ENCODE assay signal across 31 cellular contexts in the genomic region with DNA sequence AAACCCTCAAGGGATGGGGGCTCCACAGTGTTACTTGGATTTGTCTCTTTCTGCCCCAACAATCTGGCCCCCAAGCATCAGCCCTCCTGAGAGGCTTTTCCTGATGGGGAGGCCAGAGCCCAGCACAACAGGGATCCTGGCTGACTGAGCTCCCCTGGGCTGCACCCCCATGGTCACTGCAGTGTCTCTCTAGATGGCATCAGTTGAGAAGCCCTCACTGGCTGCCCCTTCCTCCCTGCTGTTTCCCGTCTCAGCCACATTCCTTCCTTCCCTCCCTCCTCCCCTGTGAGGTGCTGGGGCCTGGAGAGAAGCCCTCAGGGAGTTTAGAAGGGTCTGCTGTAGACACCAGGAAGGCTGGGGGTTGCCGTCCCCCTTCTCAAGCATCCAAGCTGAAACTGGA. TPM values are rescaled to one million over a fixed set of nuclear protein-coding genes. Genes with fewer than 3 reads are reported as not detected.
"Had no signal": no experiment of that assay in that cellular context is flagged by ENCODE, and none has a peak within 500 bp of the region (broad histone marks: within the 10 kb centered on the region; RNA-seq: fewer than 3 reads in every experiment).

No MANE protein-coding gene starts in this region.

- H3K9me3 Mint-ChIP-seq: activated CD4-positive, alpha-beta memory T cell treated with anti-CD3 and anti-CD28 coated beads, Interleukin-2, amount 10 ng/mL, durations not matched to agents 7 days and 5 days; activated CD4-positive, alpha-beta T cell treated with anti-CD3 and anti-CD28 coated beads, Interleukin-2, amount 10 ng/mL, durations not matched to agents 24 days and 14 days; activated naive CD4-positive, alpha-beta T cell treated with anti-CD3 and anti-CD28 coated beads, Interleukin-2, amount 50 U/mL, for 72 hours; activated T-cell treated with anti-CD3 and anti-CD28 coated beads, Interleukin-2, amount 50 U/mL, for 72 hours; immature natural killer cell; naive thymus-derived CD8-positive, alpha-beta T cell; stimulated activated effector memory CD8-positive, alpha-beta T cell treated with anti-CD3 and anti-CD28 coated beads, Interleukin-12 subunit alpha, Interleukin-12 subunit beta, amount 100 ng/mL, for 72 hours; stimulated activated naive CD8-positive, alpha-beta T cell treated with anti-CD3 and anti-CD28 coated beads, Interleukin-15, Interleukin-2, amounts not matched to agents 100 ng/mL and 50 ng/mL, for 24 hours; T-helper 1 cell treated with Interleukin-12 subunit alpha and Interleukin-12 subunit beta and Interleukin-4 antibody, amounts not matched to agents 30 μg/mL and 1 μg/mL, for 36 hours; type B pancreatic cell had no signal

- DNase-seq: activated CD4-positive, alpha-beta memory T cell treated with anti-CD3 and anti-CD28 coated beads, Interleukin-2, amount 10 ng/mL, durations not matched to agents 7 days and 5 days; activated CD4-positive, alpha-beta T cell treated with anti-CD3 and anti-CD28 coated beads, Interleukin-2, amount 10 ng/mL, durations not matched to agents 24 days and 14 days; activated CD4-positive, CD25-positive, alpha-beta regulatory T cell treated with anti-CD3 and anti-CD28 coated beads, Interleukin-2, amount 50 U/mL, for 72 hours; activated naive CD4-positive, alpha-beta T cell; activated T-cell treated with anti-CD3 and anti-CD28 coated beads, Interleukin-2, amount 50 U/mL, for 72 hours; body of pancreas; effector memory CD4-positive, alpha-beta T cell; erythroblast; gastrocnemius medialis; hippocampal formation; immature natural killer cell; kidney; left colon; naive thymus-derived CD8-positive, alpha-beta T cell; ovary; sigmoid colon; small intestine; stimulated activated CD4-positive, alpha-beta T cell treated with anti-CD3 and anti-CD28 coated beads, Interleukin-4, amount 100 ng/mL, for 24 hours; SW 1271; T1000; uterus; WERI-Rb-1 had no signal

- H3K27me3 ChIP-seq: body of pancreas, gastrocnemius medialis, ovary, sigmoid colon, uterus had no signal

- H3K36me3 Mint-ChIP-seq: activated naive CD4-positive, alpha-beta T cell treated with anti-CD3 and anti-CD28 coated beads, Interleukin-2, amount 50 U/mL, for 72 hours; naive thymus-derived CD8-positive, alpha-beta T cell; stimulated activated effector memory CD8-positive, alpha-beta T cell treated with anti-CD3 and anti-CD28 coated beads, Interleukin-12 subunit alpha, Interleukin-12 subunit beta, amount 100 ng/mL, for 72 hours; type B pancreatic cell had no signal

- H3K4me3 Mint-ChIP-seq: activated CD4-positive, alpha-beta memory T cell treated with anti-CD3 and anti-CD28 coated beads, Interleukin-2, amount 10 ng/mL, durations not matched to agents 7 days and 5 days; activated CD4-positive, alpha-beta T cell treated with anti-CD3 and anti-CD28 coated beads, Interleukin-2, amount 10 ng/mL, durations not matched to agents 24 days and 14 days; activated T-cell treated with anti-CD3 and anti-CD28 coated beads, Interleukin-2, amount 50 U/mL, for 72 hours; immature natural killer cell; naive thymus-derived CD8-positive, alpha-beta T cell; stimulated activated effector memory CD8-positive, alpha-beta T cell treated with anti-CD3 and anti-CD28 coated beads, Interleukin-12 subunit alpha, Interleukin-12 subunit beta, amount 100 ng/mL, for 72 hours; stimulated activated naive CD8-positive, alpha-beta T cell treated with anti-CD3 and anti-CD28 coated beads, Interleukin-15, Interleukin-2, amounts not matched to agents 100 ng/mL and 50 ng/mL, for 24 hours; T-helper 1 cell treated with Interleukin-12 subunit alpha and Interleukin-12 subunit beta and Interleukin-4 antibody, amounts not matched to agents 30 μg/mL and 1 μg/mL, for 36 hours; type B pancreatic cell had no signal

- H3K27ac ChIP-seq: body of pancreas, gastrocnemius medialis, neutrophil, ovary, uterus, WERI-Rb-1 had no signal

- H3K36me3 ChIP-seq: gastrocnemius medialis, neutrophil, ovary, sigmoid colon, uterus, WERI-Rb-1 had no signal

- H3K4me3 ChIP-seq: body of pancreas, gastrocnemius medialis, ovary, sigmoid colon, uterus had no signal

- H3K9me3 ChIP-seq: body of pancreas, gastrocnemius medialis, neutrophil, ovary, sigmoid colon, uterus had no signal

- ATAC-seq: activated naive CD4-positive, alpha-beta T cell treated with anti-CD3 and anti-CD28 coated beads, Interleukin-2, amount 50 U/mL, for 72 hours; activated T-cell treated with anti-CD3 and anti-CD28 coated beads, Interleukin-2, amount 50 U/mL, for 72 hours; body of pancreas; gastrocnemius medialis; left colon; naive thymus-derived CD8-positive, alpha-beta T cell had no signal

- H3K4me1 ChIP-seq: uterus had no signal

- H3K27ac Mint-ChIP-seq: activated CD4-positive, alpha-beta memory T cell treated with anti-CD3 and anti-CD28 coated beads, Interleukin-2, amount 10 ng/mL, durations not matched to agents 7 days and 5 days; activated CD4-positive, alpha-beta T cell treated with anti-CD3 and anti-CD28 coated beads, Interleukin-2, amount 10 ng/mL, durations not matched to agents 24 days and 14 days; activated T-cell treated with anti-CD3 and anti-CD28 coated beads, Interleukin-2, amount 50 U/mL, for 72 hours; immature natural killer cell; progenitor cell of endocrine pancreas; stimulated activated effector memory CD8-positive, alpha-beta T cell treated with anti-CD3 and anti-CD28 coated beads, Interleukin-12 subunit alpha, Interleukin-12 subunit beta, amount 100 ng/mL, for 72 hours; stimulated activated naive CD8-positive, alpha-beta T cell treated with anti-CD3 and anti-CD28 coated beads, Interleukin-15, Interleukin-2, amounts not matched to agents 100 ng/mL and 50 ng/mL, for 24 hours; T-helper 1 cell treated with Interleukin-12 subunit alpha and Interleukin-12 subunit beta and Interleukin-4 antibody, amounts not matched to agents 30 μg/mL and 1 μg/mL, for 36 hours; type B pancreatic cell had no signal

RNA-seq across cellular contexts. Expression of a gene that starts 36.5 kb away (rescaled TPM):
- total RNA-seq: activated CD4-positive, alpha-beta memory T cell treated with anti-CD3 and anti-CD28 coated beads, Interleukin-2, amount 10 ng/mL, durations not matched to agents 7 days and 5 days; dermis microvascular lymphatic vessel endothelial cell; gastrocnemius medialis; left colon; naive thymus-derived CD8-positive, alpha-beta T cell; ovary; renal cortical epithelial cell had no signal
- polyA plus RNA-seq: naive thymus-derived CD8-positive, alpha-beta T cell had no signal
